Comparison of ENCODE assay signal across 1 cellular context in the genomic region with DNA sequence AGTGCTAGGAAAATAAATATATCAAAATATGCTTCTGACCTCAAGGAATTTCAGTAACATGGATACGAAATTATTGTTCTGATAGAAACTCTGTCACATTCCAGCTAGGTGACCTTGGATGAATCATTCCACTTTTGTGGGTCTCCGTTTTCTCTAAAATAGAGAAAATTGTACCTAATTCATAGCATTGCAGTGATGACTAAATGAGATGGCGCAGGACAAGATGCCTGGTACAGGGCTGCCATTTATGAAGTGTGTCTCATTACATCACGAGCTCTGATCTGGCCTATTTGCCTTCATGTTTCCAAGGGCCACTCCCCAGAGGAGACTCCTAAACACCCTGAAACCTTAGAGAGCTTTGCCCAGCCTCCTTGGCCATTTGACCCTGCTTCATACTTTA.
TF ChIP-seq lines count a peak whose summit lies in the region.

No MANE protein-coding gene starts in this region.

TF ChIP-seq in IMR-90, 13 proteins besides CTCF, POLR2A, EP300 and RAD21:
- no peak for TF ChIP-seq ELK1 (IDR thresholded peaks at IDR 0.05; ENCODE audit: borderline replicate concordance, low read depth, low read length)
